In genomic region chr4:185128272-185129119, GRCh38 we compare ENCODE assay signal across 8 cellular contexts. TPM values are rescaled to one million over a fixed set of nuclear protein-coding genes. Genes with fewer than 3 reads are reported as not detected.
DNase-seq lines count a peak whose midpoint lies in the region; ATAC-seq, FAIRE-seq and TF ChIP-seq lines count a peak whose summit lies in the region.

No MANE protein-coding gene starts in this region.

- no peaks in the 10 kb centered on the region for H4K20me1 ChIP-seq in BLaER1 treated with 17β-estradiol and CSF1 and Interleukin-3, amounts not matched to agents 10 nM and 100 nM
- no peaks in the 10 kb centered on the region for H4K20me1 ChIP-seq in mammary epithelial cell (ENCODE audit: insufficient read depth, low read length)

- peak in 1 of 2 donors; percentile 3 for TF ChIP-seq CTCF in mammary epithelial cell (conservative IDR thresholded peaks at IDR 0.05 in 1 of 2, IDR thresholded peaks at IDR 0.05 in 1 of 2; ENCODE audit: extremely low read depth in 1 of 2, insufficient read depth in 1 of 2, low read depth in 1 of 2, low read length in 2 of 2)
- no peak for TF ChIP-seq CTCF in kidney (IDR thresholded peaks at IDR 0.05; ENCODE audit: borderline replicate concordance, extremely low read depth, insufficient read depth)

- intact Hi-C loops in mammary epithelial cell (cut with micrococcal nuclease) (no loop called here), kidney (cut with DNase I) (no loop called here)

- peak overlapping the region; percentile 95 for H2AFZ ChIP-seq in mammary epithelial cell (ENCODE audit: low read depth, low read length)

- H3K4me3 ChIP-seq in BLaER1 treated with 17β-estradiol and CSF1 and Interleukin-3, amounts not matched to agents 10 nM and 100 nM: peak overlapping the region in 9 of 10 experiments; percentile 14 to 55 (median 38); a peak in 15 of 20 replicates
- H3K4me3 ChIP-seq in mammary epithelial cell (replicated peaks in 1 of 3; ENCODE audit: insufficient read depth in 1 of 3, low read depth in 2 of 3, low read length in 3 of 3): peak overlapping the region; percentile 49 to 57 (median 56)
- peak overlapping the region; percentile 56 to 73 for H3K4me3 ChIP-seq in kidney (ENCODE audit: low read length in 2 of 2)

- H3K27ac Mint-ChIP-seq in stimulated activated effector memory CD8-positive, alpha-beta T cell treated with anti-CD3 and anti-CD28 coated beads, Interleukin-12 subunit alpha, Interleukin-12 subunit beta, amount 100 ng/mL, for 72 hours: no peak overlapping the region

- no TSS peak for BruUV-seq in mammary epithelial cell (replicated peaks; lab: Mats Ljungman, UMichigan)

- H3K4me2 ChIP-seq in BLaER1 treated with 17β-estradiol and CSF1 and Interleukin-3, amounts not matched to agents 10 nM and 100 nM: peak overlapping the region in 8 of 11 experiments; percentile 12 to 78 (median 45); a peak in 13 of 22 replicates
- H3K4me2 ChIP-seq in mammary epithelial cell (ENCODE audit: insufficient read depth, low read depth, low read length): peak overlapping the region; percentile 100

- H3K9me3 ChIP-seq in BLaER1 treated with 17β-estradiol and CSF1 and Interleukin-3, amounts not matched to agents 10 nM and 100 nM (replicated peaks in 1 of 11): peaks cover 31 to 57% (median 43%) of the 10 kb centered on the region in 11 experiments
- H3K9me3 ChIP-seq in mammary epithelial cell (replicated peaks; ENCODE audit: insufficient read depth, low read length) (no peaks in the 10 kb centered on the region), kidney (ENCODE audit: control insufficient read depth in 1 of 2, low read length in 2 of 2) (no peaks in the 10 kb centered on the region)

- peaks cover 0 to 5% (median 3%) of the 10 kb centered on the region in 10 experiments; a peak in 11 of 20 replicates for H3K4me1 ChIP-seq in BLaER1 treated with 17β-estradiol and CSF1 and Interleukin-3, amounts not matched to agents 10 nM and 100 nM
- H3K4me1 ChIP-seq in mammary epithelial cell (ENCODE audit: insufficient read depth, low read length) (peaks cover 13% of the 10 kb centered on the region), kidney (ENCODE audit: control insufficient read depth in 1 of 2, insufficient read depth in 1 of 2, low read depth in 1 of 2, low read length in 2 of 2) (peaks cover 0 to 9% of the 10 kb centered on the region in 2 donors)

- CTCF ChIA-PET in mammary epithelial cell (lab: Charles Lee; ENCODE audit: low non-redundant PET): no interaction called here

- H3K36me3 Mint-ChIP-seq in stimulated activated effector memory CD8-positive, alpha-beta T cell treated with anti-CD3 and anti-CD28 coated beads, Interleukin-12 subunit alpha, Interleukin-12 subunit beta, amount 100 ng/mL, for 72 hours: no peaks in the 10 kb centered on the region

- peaks cover 25 to 39% (median 32%) of the 10 kb centered on the region in 11 experiments for H3K27me3 ChIP-seq in BLaER1 treated with 17β-estradiol and CSF1 and Interleukin-3, amounts not matched to agents 10 nM and 100 nM
- H3K27me3 ChIP-seq in mammary epithelial cell (ENCODE audit: insufficient read depth, low read length): peaks cover 2% of the 10 kb centered on the region

- H3K4me3 Mint-ChIP-seq in stimulated activated effector memory CD8-positive, alpha-beta T cell treated with anti-CD3 and anti-CD28 coated beads, Interleukin-12 subunit alpha, Interleukin-12 subunit beta, amount 100 ng/mL, for 72 hours: peak overlapping the region; percentile 63

- WGBS in mammary epithelial cell (ENCODE audit: low coverage, missing lambda C conversion rate): 3% methylated on average over 53 of the region's 74 CpGs

- no peak overlapping the region for H3K9ac ChIP-seq in BLaER1 treated with 17β-estradiol and CSF1 and Interleukin-3, amounts not matched to agents 10 nM and 100 nM
- H3K9ac ChIP-seq in mammary epithelial cell (ENCODE audit: insufficient read depth, low read length) (peak overlapping the region; percentile 3), kidney (ENCODE audit: low read length in 2 of 2) (peak overlapping the region; percentile 54 to 77)

- H3K27ac ChIP-seq in BLaER1 treated with 17β-estradiol and CSF1 and Interleukin-3, amounts not matched to agents 10 nM and 100 nM: no peak overlapping the region
- no peak overlapping the region for H3K27ac ChIP-seq in mammary epithelial cell (ENCODE audit: insufficient read depth, low read depth, low read length)
- peak overlapping the region; percentile 72 to 86 for H3K27ac ChIP-seq in kidney (ENCODE audit: low read depth in 2 of 2, low read length in 2 of 2)

- H3K36me3 ChIP-seq in BLaER1 treated with 17β-estradiol and CSF1 and Interleukin-3, amounts not matched to agents 10 nM and 100 nM: peaks cover 0 to 4% (median 0%) of the 10 kb centered on the region in 11 experiments; a peak in 3 of 22 replicates
- H3K36me3 ChIP-seq in mammary epithelial cell (ENCODE audit: insufficient read depth, low read length) (no peaks in the 10 kb centered on the region), kidney (ENCODE audit: control insufficient read depth in 1 of 2, insufficient read depth in 2 of 2, low read length in 2 of 2) (no peaks in the 10 kb centered on the region)

- in situ Hi-C loops in mammary epithelial cell (cut with MboI; ENCODE audit: low sequenced_read_pairs in 2 of 2): no loop called here

- dilution Hi-C loops in mammary epithelial cell (cut with HindIII; ENCODE audit: low sequenced_read_pairs): no loop called here

- FAIRE-seq in kidney (lab: Jason Lieb, UNC): no peak

- H3K9me3 Mint-ChIP-seq in stimulated activated effector memory CD8-positive, alpha-beta T cell treated with anti-CD3 and anti-CD28 coated beads, Interleukin-12 subunit alpha, Interleukin-12 subunit beta, amount 100 ng/mL, for 72 hours: no peaks in the 10 kb centered on the region

- no peaks in the 10 kb centered on the region for H3K79me2 ChIP-seq in mammary epithelial cell (ENCODE audit: insufficient read depth, low read length)

- peak; percentile 17 for DNase-seq in RPMI7951 (ENCODE audit: low read depth)
- DNase-seq in mammary epithelial cell: peak; percentile 20
- DNase-seq in kidney: peak; percentile 76
- peak; percentile 18 to 62 for DNase-seq in stimulated activated effector memory CD8-positive, alpha-beta T cell treated with anti-CD3 and anti-CD28 coated beads, Interleukin-12 subunit alpha, Interleukin-12 subunit beta, amount 100 ng/mL, for 72 hours (ENCODE audit: low spot score in 2 of 2)
- no peak for DNase-seq in globus pallidus (ENCODE audit: low spot score)
- DNase-seq in NK-92 (lab: John Stamatoyannopoulos, UW; ENCODE audit: unreplicated experiment): no peak

- no peaks in the 10 kb centered on the region for H3K4me1 Mint-ChIP-seq in stimulated activated effector memory CD8-positive, alpha-beta T cell treated with anti-CD3 and anti-CD28 coated beads, Interleukin-12 subunit alpha, Interleukin-12 subunit beta, amount 100 ng/mL, for 72 hours

- ATAC-seq in GM19467 (IDR thresholded peaks at IDR 0.05; ENCODE audit: unreplicated experiment): peak; percentile 51
- peak; percentile 78 for ATAC-seq in stimulated activated effector memory CD8-positive, alpha-beta T cell treated with anti-CD3 and anti-CD28 coated beads, Interleukin-12 subunit alpha, Interleukin-12 subunit beta, amount 100 ng/mL, for 72 hours

RNA-seq across cellular contexts. Expression of gene SLC25A4, which starts 14.6 kb away (rescaled TPM):
- 9.0 and 13.3 TPM in 2 replicates for total RNA-seq in RPMI7951 (2014; rRNA removed; shearing (Covaris generic))
- total RNA-seq in mammary epithelial cell: 10 to 100 TPM; 12.3 to 15.8 TPM
- 12.1 TPM for polyA plus RNA-seq in mammary epithelial cell
- polyA minus RNA-seq in mammary epithelial cell: 7.8 TPM
- 41.2 TPM for total RNA-seq in kidney
- 148 TPM for polyA plus RNA-seq in kidney (ENCODE audit: insufficient read depth, low read depth, low replicate concordance)

Comparison
In these comparisons a context has a peak if more than half of its experiments do, and no peak if none do; other contexts are left out.
1. H3K27ac ChIP-seq: peak in kidney (2 of 2); none in BLaER1 treated with 17β-estradiol and CSF1 and Interleukin-3, amounts not matched to agents 10 nM and 100 nM (0 of 11) and mammary epithelial cell (single experiment).
2. H3K9ac ChIP-seq: peak in mammary epithelial cell (single experiment) and kidney (2 of 2); none in BLaER1 treated with 17β-estradiol and CSF1 and Interleukin-3, amounts not matched to agents 10 nM and 100 nM (0 of 11).
3. DNase-seq: peak in RPMI7951 (single experiment), mammary epithelial cell (single experiment), kidney (single experiment) and stimulated activated effector memory CD8-positive, alpha-beta T cell treated with anti-CD3 and anti-CD28 coated beads, Interleukin-12 subunit alpha, Interleukin-12 subunit beta, amount 100 ng/mL, for 72 hours (2 of 2); none in globus pallidus (single experiment) and NK-92 (single experiment).
4. Peak in every context shown above with its lines, with median percentiles within 50 percentile points of each other: H3K4me3 ChIP-seq.